Comparison of ENCODE assay signal across 28 cellular contexts in genomic region chr2:70360661-70361316, GRCh38. TPM values are rescaled to one million over a fixed set of nuclear protein-coding genes. Genes with fewer than 3 reads are reported as not detected.
DNase-seq lines count a peak whose midpoint lies in the region; ATAC-seq, FAIRE-seq and TF ChIP-seq lines count a peak whose summit lies in the region.
"Had no signal": no experiment of that assay in that cellular context is flagged by ENCODE, and none has a peak within 500 bp of the region (broad histone marks: within the 10 kb centered on the region; RNA-seq: fewer than 3 reads in every experiment).

No MANE protein-coding gene starts in this region.

- H3K27me3 ChIP-seq in Caco-2 (replicated peaks; ENCODE audit: control insufficient read depth, insufficient read depth, low read length) (no peaks in the 10 kb centered on the region), K562 (ENCODE audit: control insufficient read depth in 2 of 2, insufficient read depth in 2 of 2, low read length in 2 of 2) (peaks cover 6 to 26% of the 10 kb centered on the region in 2 experiments; a peak in 4 of 5 replicates), H9 (ENCODE audit: insufficient read depth, low read length) (no peaks in the 10 kb centered on the region; the same call in 1 of the 2 replicates), esophagus muscularis mucosa (no peaks in the 10 kb centered on the region)
- H3K27me3 ChIP-seq: tibial artery had no signal

- H4K91ac ChIP-seq in H9 (ENCODE audit: insufficient read length, low read depth, low read length): no peak overlapping the region

- H2AFZ ChIP-seq in K562 (ENCODE audit: low read depth, low read length) (no peak overlapping the region), H9 (ENCODE audit: low read length) (no peak overlapping the region)

- no peak overlapping the region for H2BK12ac ChIP-seq in H9 (ENCODE audit: insufficient read length, low read depth, low read length)

- no peak overlapping the region for H4K5ac ChIP-seq in H9 (ENCODE audit: insufficient read length, low read depth, low read length)

- H3K79me2 ChIP-seq in K562 (ENCODE audit: control insufficient read depth, insufficient read depth, low read length) (no peaks in the 10 kb centered on the region), H9 (ENCODE audit: insufficient read depth, low read length) (no peaks in the 10 kb centered on the region)

- DNase-seq in Caco-2: peak; percentile 19 to 47
- DNase-seq in K562 (ENCODE audit: extremely low read depth in 1 of 4, low spot score in 3 of 4): peak; percentile 23 to 53 (median 44)
- DNase-seq in iPS-NIHi11 (ENCODE audit: low spot score): peak; percentile 39
- DNase-seq in SIG-M5 treated with dmso at 0.1 percent for 504 hours (lab: John Stamatoyannopoulos, UW; ENCODE audit: unreplicated experiment): no peak
- no peak for DNase-seq in H9
- no peak for DNase-seq in esophagus muscularis mucosa (ENCODE audit: extremely low spot score)
- DNase-seq in retina: no peak
- DNase-seq: activated CD4-positive, alpha-beta T cell treated with anti-CD3 and anti-CD28 coated beads, Interleukin-2, amount 50 U/mL, for 1 hour; activated CD8-positive, alpha-beta memory T cell treated with anti-CD3 and anti-CD28 coated beads, Interleukin-2, amount 10 ng/mL, durations not matched to agents 7 days and 5 days; activated T-cell treated with anti-CD3 and anti-CD28 coated beads, Interleukin-2, amount 50 U/mL, for 48 hours; CD8-positive, alpha-beta T cell; DMS53; dorsolateral prefrontal cortex; GF-D8; head of caudate nucleus; left cardiac atrium; MV-4-11; NCI-H510A; psoas muscle; SHP77 treated with DMSO at 0.1 percent for 48 hours; stimulated activated naive CD8-positive, alpha-beta T cell treated with anti-CD3 and anti-CD28 coated beads, Interleukin-15, amount 100 ng/mL, for 72 hours; SW 1271; T1000; tibial artery had no signal

- H3K4me3 ChIP-seq in Caco-2 (ENCODE audit: low read depth, low read length) (no peak overlapping the region), K562 (no peak overlapping the region), esophagus muscularis mucosa (no peak overlapping the region)
- H3K4me3 ChIP-seq: dorsolateral prefrontal cortex, psoas muscle, tibial artery had no signal

- no peaks in the 10 kb centered on the region for H3K9me3 ChIP-seq in Caco-2
- no peaks in the 10 kb centered on the region for H3K9me3 ChIP-seq in K562 (replicated peaks; ENCODE audit: control insufficient read depth, insufficient read depth, low read depth, low read length)
- H3K9me3 ChIP-seq in H9 (ENCODE audit: control insufficient read depth, low read depth, low read length): no peaks in the 10 kb centered on the region
- no peaks in the 10 kb centered on the region for H3K9me3 ChIP-seq in esophagus muscularis mucosa
- H3K9me3 ChIP-seq: neutrophil, psoas muscle, tibial artery had no signal

- no peak overlapping the region for H3K56ac ChIP-seq in H9 (ENCODE audit: insufficient read length, low read depth, low read length)

- H3K4me3 Mint-ChIP-seq in Caco-2 (ENCODE audit: unreplicated experiment) (no peak overlapping the region), H9 (no peak overlapping the region)
- H3K4me3 Mint-ChIP-seq: activated CD8-positive, alpha-beta memory T cell treated with anti-CD3 and anti-CD28 coated beads, Interleukin-2, amount 10 ng/mL, durations not matched to agents 7 days and 5 days; B cell; CD8-positive, alpha-beta T cell; central memory CD8-positive, alpha-beta T cell; stimulated activated naive CD8-positive, alpha-beta T cell treated with anti-CD3 and anti-CD28 coated beads, Interleukin-15, amount 100 ng/mL, for 72 hours had no signal

- no peaks in the 10 kb centered on the region for H3K23me2 ChIP-seq in H9 (ENCODE audit: insufficient read length, low read depth, low read length, poor library complexity, severe bottlenecking)

- H3K9me1 ChIP-seq in K562 (ENCODE audit: control insufficient read depth, insufficient read depth, low read length): no peaks in the 10 kb centered on the region

- in situ Hi-C loops in K562 (cut with MboI): no loop called here

- no peaks in the 10 kb centered on the region for H3K4me1 Mint-ChIP-seq in Caco-2 (ENCODE audit: low read depth, unreplicated experiment)
- H3K4me1 Mint-ChIP-seq in H9: peaks cover 7 to 11% of the 10 kb centered on the region in 2 experiments
- H3K4me1 Mint-ChIP-seq: activated CD8-positive, alpha-beta memory T cell treated with anti-CD3 and anti-CD28 coated beads, Interleukin-2, amount 10 ng/mL, durations not matched to agents 7 days and 5 days; B cell; central memory CD8-positive, alpha-beta T cell; stimulated activated naive CD8-positive, alpha-beta T cell treated with anti-CD3 and anti-CD28 coated beads, Interleukin-15, amount 100 ng/mL, for 72 hours had no signal

- H3K9ac ChIP-seq in K562 (ENCODE audit: insufficient read depth in 1 of 2, low read depth in 2 of 2, low read length in 2 of 2): no peak overlapping the region
- H3K9ac ChIP-seq in H9 (ENCODE audit: extremely low read depth, insufficient read length, low read length): no peak overlapping the region

- no peak for FAIRE-seq in K562 (lab: Jason Lieb, UNC)

- peak; percentile 67 for ATAC-seq in K562
- ATAC-seq: activated CD8-positive, alpha-beta memory T cell treated with anti-CD3 and anti-CD28 coated beads, Interleukin-2, amount 10 ng/mL, durations not matched to agents 7 days and 5 days; CD8-positive, alpha-beta T cell; left cardiac atrium; psoas muscle; stimulated activated naive CD8-positive, alpha-beta T cell treated with anti-CD3 and anti-CD28 coated beads, Interleukin-15, amount 100 ng/mL, for 72 hours had no signal

- no peak overlapping the region for H3K4ac ChIP-seq in H9 (ENCODE audit: low read depth, low read length)

- no peaks in the 10 kb centered on the region for H3K79me1 ChIP-seq in H9 (ENCODE audit: insufficient read depth, low read depth, low read length, poor library complexity, severe bottlenecking)

- no peak overlapping the region for H3K27ac ChIP-seq in K562 (ENCODE audit: extremely low read depth, low read depth, low read length)
- no peak overlapping the region for H3K27ac ChIP-seq in H9 (ENCODE audit: insufficient read length, low read depth, low read length)
- no peak overlapping the region for H3K27ac ChIP-seq in esophagus muscularis mucosa (replicated peaks in 1 of 4)
- H3K27ac ChIP-seq: dorsolateral prefrontal cortex, neutrophil, psoas muscle, tibial artery had no signal

- H2BK5ac ChIP-seq in H9 (ENCODE audit: insufficient read length, low read length): no peak overlapping the region

- H2BK20ac ChIP-seq in H9 (ENCODE audit: low read depth, low read length, poor library complexity, severe bottlenecking): no peak overlapping the region

- H2AK5ac ChIP-seq in H9 (ENCODE audit: insufficient read length, low read length): no peak overlapping the region

- no peak overlapping the region for H3K4me2 ChIP-seq in K562 (ENCODE audit: insufficient read depth, low read length)
- no peak overlapping the region for H3K4me2 ChIP-seq in H9 (ENCODE audit: insufficient read depth, insufficient read length, low read length)

- H3K9me3 Mint-ChIP-seq in Caco-2 (ENCODE audit: unreplicated experiment) (peaks cover 11% of the 10 kb centered on the region), H9 (no peaks in the 10 kb centered on the region)
- H3K9me3 Mint-ChIP-seq: CD8-positive, alpha-beta T cell; central memory CD8-positive, alpha-beta T cell; stimulated activated naive CD8-positive, alpha-beta T cell treated with anti-CD3 and anti-CD28 coated beads, Interleukin-15, amount 100 ng/mL, for 72 hours had no signal

- TF ChIP-seq POLR2A in K562 (conservative IDR thresholded peaks at IDR 0.05) (no peak), esophagus muscularis mucosa (IDR thresholded peaks at IDR 0.05; ENCODE audit: low read depth) (no peak)

- no peak overlapping the region for H3K23ac ChIP-seq in H9 (ENCODE audit: insufficient read length, low read depth, low read length)

- intact Hi-C loops in Caco-2 (cut with micrococcal nuclease; ENCODE audit: unreplicated experiment) (no loop called here), K562 (cut with micrococcal nuclease) (no loop called here), esophagus muscularis mucosa (cut with DNase I) (no loop called here)

- CTCF ChIA-PET in Caco-2 (lab: Charles Lee) (no interaction called here), K562 (lab: Yijun Ruan, JAX; ENCODE audit: low intra/inter-chr PET ratio) (interaction anchor here (0.7 kb wide), 1 partner anchor 408 kb away, joined by 3 read pairs; no protein-coding TSS in a partner anchor)

- H3K4me1 ChIP-seq in Caco-2 (no peaks in the 10 kb centered on the region), K562 (replicated peaks in 1 of 2; ENCODE audit: control insufficient read depth in 2 of 2, insufficient read depth in 2 of 2, low read length in 2 of 2) (no peaks in the 10 kb centered on the region), H9 (ENCODE audit: insufficient read depth, low read length) (peaks cover 5% of the 10 kb centered on the region; the same call in 1 of the 2 replicates), esophagus muscularis mucosa (peaks cover 0 to 4% (median 0%) of the 10 kb centered on the region in 4 donors)
- H3K4me1 ChIP-seq: psoas muscle, tibial artery had no signal

- POLR2A ChIA-PET in Caco-2 (lab: Charles Lee): no interaction called here
- POLR2A ChIA-PET in K562 (lab: Yijun Ruan, JAX): no interaction called here

- H3K14ac ChIP-seq in H9 (ENCODE audit: insufficient read depth, low read length): no peak overlapping the region

- no peak overlapping the region for H3K18ac ChIP-seq in H9 (ENCODE audit: insufficient read length, low read depth, low read length)

- H4K20me1 ChIP-seq in K562 (replicated peaks; ENCODE audit: control insufficient read depth, insufficient read depth, low read length) (no peaks in the 10 kb centered on the region), H9 (ENCODE audit: control insufficient read depth, insufficient read depth, insufficient read length) (no peaks in the 10 kb centered on the region)

- no peak overlapping the region for H2BK15ac ChIP-seq in H9 (ENCODE audit: low read depth, low read length)

- TF ChIP-seq EP300 in Ishikawa (IDR thresholded peaks at IDR 0.05; ENCODE audit: borderline replicate concordance) (no peak), K562 (IDR thresholded peaks at IDR 0.05; ENCODE audit: low read length) (no peak), esophagus muscularis mucosa (IDR thresholded peaks at IDR 0.05) (no peak)

- no peaks in the 10 kb centered on the region for H3K36me3 ChIP-seq in Caco-2 (ENCODE audit: control insufficient read depth, insufficient read depth, low read length)
- H3K36me3 ChIP-seq in K562 (ENCODE audit: control insufficient read depth, insufficient read depth, low read length): no peaks in the 10 kb centered on the region
- H3K36me3 ChIP-seq in esophagus muscularis mucosa: no peaks in the 10 kb centered on the region
- H3K36me3 ChIP-seq: neutrophil, tibial artery had no signal

- H2BK120ac ChIP-seq in H9 (ENCODE audit: low read depth, low read length, poor library complexity, severe bottlenecking): no peak overlapping the region

- WGBS in K562 (ENCODE audit: insufficient coverage, low coverage, missing lambda C conversion rate): 0% methylated on average over 6 of the region's 6 CpGs
- no CpG with 5 or more reads among the region's 6 CpGs for WGBS in H9 (ENCODE audit: extremely low coverage, insufficient read length, low lambda C conversion rate)
- WGBS in esophagus muscularis mucosa: 92% methylated on average over 6 of the region's 6 CpGs

- TF ChIP-seq CTCF in Caco-2 (IDR thresholded peaks at IDR 0.05; ENCODE audit: insufficient read depth in 1 of 2, low read depth in 1 of 2, low read length in 1 of 2, severe bottlenecking in 1 of 2, unreplicated experiment in 1 of 2): no peak
- no peak for TF ChIP-seq CTCF in K562 (IDR thresholded peaks at IDR 0.05 in 2 of 3, conservative IDR thresholded peaks at IDR 0.05 in 1 of 3; ENCODE audit: insufficient read depth in 2 of 3, low read depth in 1 of 3, low read length in 3 of 3)
- TF ChIP-seq CTCF in H9 (conservative IDR thresholded peaks at IDR 0.05): no peak
- TF ChIP-seq CTCF in esophagus muscularis mucosa (IDR thresholded peaks at IDR 0.05): no peak

- TF ChIP-seq RAD21 in Ishikawa (IDR thresholded peaks at IDR 0.05; ENCODE audit: low read depth): no peak
- TF ChIP-seq RAD21 in K562 (CRISPR knock-in tag; conservative IDR thresholded peaks at IDR 0.05 in 1 of 2, IDR thresholded peaks at IDR 0.05 in 1 of 2): no peak

- H3T11ph ChIP-seq in H9 (ENCODE audit: low read length): no peak overlapping the region

- H4K8ac ChIP-seq in H9 (replicated peaks; ENCODE audit: insufficient read length, low read depth, low read length): no peak overlapping the region

- H3K36me3 Mint-ChIP-seq in Caco-2 (ENCODE audit: insufficient read depth, unreplicated experiment) (no peaks in the 10 kb centered on the region), H9 (ENCODE audit: insufficient read depth in 1 of 3, low read depth in 3 of 3) (no peaks in the 10 kb centered on the region)
- H3K36me3 Mint-ChIP-seq: activated CD8-positive, alpha-beta memory T cell treated with anti-CD3 and anti-CD28 coated beads, Interleukin-2, amount 10 ng/mL, durations not matched to agents 7 days and 5 days; CD8-positive, alpha-beta T cell had no signal

- H3K27me3 Mint-ChIP-seq in Caco-2 (ENCODE audit: insufficient read depth, unreplicated experiment) (peaks cover 11% of the 10 kb centered on the region), H9 (ENCODE audit: low read depth) (no peaks in the 10 kb centered on the region)

- H3K27ac Mint-ChIP-seq in Caco-2 (ENCODE audit: unreplicated experiment): no peak overlapping the region
- H3K27ac Mint-ChIP-seq in H9: no peak overlapping the region
- H3K27ac Mint-ChIP-seq: activated CD8-positive, alpha-beta memory T cell treated with anti-CD3 and anti-CD28 coated beads, Interleukin-2, amount 10 ng/mL, durations not matched to agents 7 days and 5 days; B cell; CD8-positive, alpha-beta T cell had no signal

- BruUV-seq in Caco-2 (replicated peaks; lab: Mats Ljungman, UMichigan) (no TSS peak), K562 (replicated peaks; lab: Mats Ljungman, UMichigan) (no TSS peak)

RNA-seq across cellular contexts. Expression of gene FAM136A, which starts 58.9 kb away (rescaled TPM):
- total RNA-seq in Caco-2 (2022) (115 and 120 TPM in 2 replicates), K562 (2014; rRNA removed) (80.0 and 89.0 TPM in 2 replicates), K562 (2014; rRNA removed; fragmentation: Illumina TruSeq; extraction: Trizol) (94.8 and 101 TPM in 2 replicates), K562 (2015; rRNA removed; fragmentation: Illumina TruSeq; extraction: Trizol) (95.7 and 99.2 TPM in 2 replicates), K562 (2021) (88.3 and 92.9 TPM in 2 replicates), H9 (2021) (118 and 119 TPM in 2 replicates), esophagus muscularis mucosa (10 to 100 TPM; 19.4 to 29.4 (median 23.7) TPM)
- 28.9 and 31.0 TPM in 2 replicates for total RNA-seq in K562 (2011; cell fraction: chromatin; rRNA removed; ENCODE audit: low replicate concordance)
- 28.7 and 29.2 TPM in 2 replicates for total RNA-seq in K562 (2011; cell fraction: nucleolus; rRNA removed)
- 34.3 and 53.8 TPM in 2 replicates for total RNA-seq in K562 (2011; cell fraction: nucleoplasm; rRNA removed)
- polyA plus RNA-seq in K562 (2011; rRNA removed) (63.7 and 104 TPM in 2 replicates), K562 (2014; fragmentation: Illumina TruSeq; extraction: Trizol) (118 and 129 TPM in 2 replicates), K562 (2014; fragmentation: Nextera tagmentation; extraction: Ambion mirVana) (100 to 1,000 TPM; 125 to 151 TPM), K562 (2014; rRNA removed) (106 and 108 TPM in 2 replicates)
- 38.9 and 49.3 TPM in 2 replicates for polyA plus RNA-seq in K562 (2011; cell fraction: cytosol; rRNA removed)
- 53.0 and 82.5 TPM in 2 replicates for polyA plus RNA-seq in K562 (2011; cell fraction: nucleus; rRNA removed)
- 64.0 and 97.8 TPM in 2 replicates for polyA plus RNA-seq in K562 (2012)
- 33.3 and 37.8 TPM in 2 replicates for polyA minus RNA-seq in K562 (2011; rRNA and poly(A)+ RNA removed)
- 17.9 and 33.9 TPM in 2 replicates for polyA minus RNA-seq in K562 (2011; cell fraction: cytosol; rRNA and poly(A)+ RNA removed)
- 13.4 and 15.8 TPM in 2 replicates for polyA minus RNA-seq in K562 (2011; cell fraction: nucleus; rRNA and poly(A)+ RNA removed)

Comparison
In these comparisons a context has a peak if more than half of its experiments do, and no peak if none do; other contexts are left out.
1. DNase-seq: peak in Caco-2 (2 of 2), K562 (4 of 4) and iPS-NIHi11 (single experiment); none in SIG-M5 treated with dmso at 0.1 percent for 504 hours (single experiment), H9 (single experiment), esophagus muscularis mucosa (single experiment) and retina (single experiment).